8 cellular contexts compared by ENCODE assay signal in genomic region chr15:100341662-100342560, GRCh38. TPM values are rescaled to one million over a fixed set of nuclear protein-coding genes. Genes with fewer than 3 reads are reported as not detected.
DNase-seq lines count a peak whose midpoint lies in the region; ATAC-seq and TF ChIP-seq lines count a peak whose summit lies in the region.

TSS of gene ADAMTS17 (minus strand) at chr15:100341975. CDS start at chr15:100341899, 76 bp downstream.

- H3K36me3 ChIP-seq in left lung: no peaks in the 10 kb centered on the region

- H3K27me3 ChIP-seq in left lung: peaks cover 4 to 68% of the 10 kb centered on the region in 2 donors

- no peak for TF ChIP-seq POLR2A in GM18505 (IDR thresholded peaks at IDR 0.05; ENCODE audit: borderline replicate concordance, extremely low read depth, insufficient read depth, insufficient read length)

- peak within 1 kb of the TSS in 1 of 2 donors; percentile 37 for H3K27ac ChIP-seq in left lung

- DNase-seq in NCI-H2227 treated with DMSO at 0.1 percent for 48 hours (lab: John Stamatoyannopoulos, UW): peak; percentile 41
- DNase-seq in activated CD4-positive, alpha-beta T cell treated with anti-CD3 and anti-CD28 coated beads, Interleukin-2, amount 50 U/mL, for 24 hours (ENCODE audit: low read depth in 1 of 2, low spot score in 1 of 2): peak; percentile 80 to 92
- DNase-seq in dermis blood vessel endothelial cell: peak; percentile 94
- DNase-seq in left lung: peak; percentile 94 to 96
- peak; percentile 93 for DNase-seq in stimulated activated CD4-positive, alpha-beta T cell treated with anti-CD3 and anti-CD28 coated beads, Interleukin-1b, Interleukin-23, amount 100 ng/mL, for 48 hours
- no peak for DNase-seq in NCI-H446 treated with DMSO at 0.1 percent for 48 hours (lab: John Stamatoyannopoulos, UW)

- intact Hi-C loops in left lung (cut with DNase I): no loop called here

- no peaks in the 10 kb centered on the region for H3K9me3 ChIP-seq in left lung

- H3K4me3 ChIP-seq in left lung: peak within 1 kb of the TSS; percentile 66 to 69

- TF ChIP-seq CTCF in left lung (IDR thresholded peaks at IDR 0.05): peak; percentile 81 to 93

- ATAC-seq in GM18505 (IDR thresholded peaks at IDR 0.05; ENCODE audit: unreplicated experiment) (peak; percentile 89), HG03025 (IDR thresholded peaks at IDR 0.05; ENCODE audit: low FRiP score, unreplicated experiment) (peak; percentile 93), left lung (peak; percentile 99)

- H3K4me1 ChIP-seq in left lung: peaks cover 0 to 18% of the 10 kb centered on the region in 2 donors

RNA-seq across cellular contexts. Expression of gene ADAMTS17, which starts in this region (rescaled TPM):
- 0.17 and 0.33 TPM in 2 replicates for total RNA-seq in dermis blood vessel endothelial cell
- 1 to 10 TPM; 2.9 to 3.8 TPM for total RNA-seq in left lung

Comparison
In these comparisons a context has a peak if more than half of its experiments do, and no peak if none do; other contexts are left out.
1. Peak in DNase-seq in dermis blood vessel endothelial cell; RNA of the gene not detected or under 1 TPM.